8 cellular contexts compared by ENCODE assay signal in the genomic region with DNA sequence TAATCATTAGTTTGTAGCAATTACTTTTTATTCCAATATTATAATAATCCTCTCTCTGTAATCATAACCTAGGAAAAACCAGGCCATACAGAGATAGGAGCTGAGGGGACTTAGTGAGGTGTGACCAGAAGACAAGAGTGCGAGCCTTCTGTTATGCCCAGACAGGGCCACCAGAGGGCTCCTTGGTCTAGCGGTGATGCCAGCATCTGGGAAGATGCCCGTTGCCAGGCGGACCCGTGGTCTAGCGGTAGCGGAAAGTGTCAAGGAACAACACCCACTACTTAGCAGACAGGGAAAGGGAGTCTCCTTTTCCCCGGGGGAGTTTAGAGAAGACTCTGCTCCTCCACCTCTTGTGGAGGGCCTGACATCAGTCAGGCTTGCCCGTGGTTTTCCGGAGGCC.
A peak's percentile ranks its signal among the peaks of the same experiment; 100 is the strongest.
DNase-seq lines count a peak whose midpoint lies in the region; ATAC-seq and TF ChIP-seq lines count a peak whose summit lies in the region.
"Not testable (repeated sequence)": the region's sequence is repeated elsewhere in the genome, so short reads cannot be mapped to it uniquely, and the experiment has no call there.

No MANE protein-coding gene starts in this region.

- in situ Hi-C loops in astrocyte of the spinal cord (cut with HindIII; ENCODE audit: low sequenced_read_pairs) = not testable (repeated sequence)

- not testable (repeated sequence) for H3K27ac ChIP-seq in 22Rv1; DOHH2 (ENCODE audit: low read depth, low read length); HCT116 (ENCODE audit: low read depth, low read length); OCI-LY3 (ENCODE audit: low read length); hepatocyte; parathyroid adenoma

- H4K20me1 ChIP-seq in DOHH2 (ENCODE audit: control insufficient read depth, insufficient read depth, low read depth, low read length); HCT116 (ENCODE audit: insufficient read depth); OCI-LY3 (ENCODE audit: insufficient read depth, low read length); hepatocyte (ENCODE audit: insufficient read depth, poor library complexity, severe bottlenecking): not testable (repeated sequence)

- H3K79me2 ChIP-seq in DOHH2 (ENCODE audit: control insufficient read depth, low read length); HCT116 (ENCODE audit: insufficient read depth, low read length); OCI-LY3 (ENCODE audit: low read length); hepatocyte; parathyroid adenoma: not testable (repeated sequence)

- not testable (repeated sequence) for H3K27me3 ChIP-seq in DOHH2 (ENCODE audit: control insufficient read depth, low read length); HCT116 (ENCODE audit: insufficient read depth, low read length); OCI-LY3 (ENCODE audit: low read depth, low read length); hepatocyte; parathyroid adenoma (ENCODE audit: control insufficient read depth, insufficient read depth, low read length)

- RAD21 ChIA-PET in HCT116 (lab: Charles Lee; ENCODE audit: low non-redundant PET in 1 of 2, low total read pairs in 2 of 2, uncharacterized antibody in 2 of 2, unreplicated experiment in 2 of 2) = not testable (repeated sequence)

- TF ChIP-seq RAD21 in HCT116 (IDR thresholded peaks at IDR 0.05; ENCODE audit: low read depth) = not testable (repeated sequence)

- H2AFZ ChIP-seq in HCT116 (ENCODE audit: low read depth, low read length, poor library complexity, severe bottlenecking); hepatocyte; parathyroid adenoma: not testable (repeated sequence)
- H2AFZ ChIP-seq in OCI-LY3 (ENCODE audit: low read depth, low read length) = peak overlapping the region; percentile 27; the same call in 1 of the 2 replicates

- POLR2A ChIA-PET in HCT116 (lab: Charles Lee) = not testable (repeated sequence)

- H3K9ac ChIP-seq in HCT116 (ENCODE audit: low read length); OCI-LY3 (ENCODE audit: low read length); parathyroid adenoma: not testable (repeated sequence)

- TF ChIP-seq POLR2A in HCT116 (IDR thresholded peaks at IDR 0.05; ENCODE audit: borderline replicate concordance, extremely low read depth, insufficient read depth, insufficient read length) = not testable (repeated sequence)

- not testable (repeated sequence) for H3K9me2 ChIP-seq in DOHH2 (replicated peaks; ENCODE audit: control insufficient read depth, low read length); HCT116 (ENCODE audit: insufficient read depth); hepatocyte (replicated peaks; ENCODE audit: insufficient read depth)

- TF ChIP-seq CTCF in 22Rv1 (IDR thresholded peaks at IDR 0.05) (peak; percentile 75), DOHH2 (IDR thresholded peaks at IDR 0.05; ENCODE audit: low read depth, low read length, poor library complexity, severe bottlenecking) (peak; percentile 41), HCT116 (IDR thresholded peaks at IDR 0.05 in 2 of 3, conservative IDR thresholded peaks at IDR 0.05 in 1 of 3; ENCODE audit: borderline replicate concordance in 1 of 3, insufficient read depth in 1 of 3, low read depth in 2 of 3, low read length in 2 of 3) (peak in 2 of 3 experiments; percentile 25 to 35; a peak in 2 of 6 replicates), OCI-LY3 (IDR thresholded peaks at IDR 0.05; ENCODE audit: low read depth, low read length) (peak; percentile 46), astrocyte of the spinal cord (IDR thresholded peaks at IDR 0.05; ENCODE audit: low read depth, low read length) (peak; percentile 38), epithelial cell of esophagus (IDR thresholded peaks at IDR 0.05; ENCODE audit: insufficient read depth, low read depth, low read length, missing control alignments) (peak; percentile 30), hepatocyte (IDR thresholded peaks at IDR 0.05; ENCODE audit: poor library complexity) (peak; percentile 21), parathyroid adenoma (IDR thresholded peaks at IDR 0.05) (peak; percentile 22)

- WGBS in hepatocyte (ENCODE audit: low lambda C conversion rate, missing lambda C conversion rate) = 70% methylated on average over 10 of the region's 10 CpGs

- not testable (repeated sequence) for H3K9me3 ChIP-seq in DOHH2 (ENCODE audit: control insufficient read depth, insufficient read depth, low read length); HCT116 (ENCODE audit: control insufficient read depth in 1 of 2, insufficient read depth in 1 of 2, low read depth in 1 of 2, low read length in 2 of 2); OCI-LY3 (ENCODE audit: insufficient read depth, low read length); hepatocyte (ENCODE audit: low read depth); parathyroid adenoma (ENCODE audit: control insufficient read depth, low read length)

- not testable (repeated sequence) for DNase-seq in HCT116 (ENCODE audit: low read depth, low spot score); astrocyte of the spinal cord (ENCODE audit: low read depth, low spot score); epithelial cell of esophagus (ENCODE audit: low read depth); hepatocyte (ENCODE audit: low spot score)

- H3K4me2 ChIP-seq in DOHH2 (ENCODE audit: low read length); HCT116 (ENCODE audit: low read length); OCI-LY3 (ENCODE audit: low read length); hepatocyte; parathyroid adenoma (ENCODE audit: low read length): not testable (repeated sequence)

- not testable (repeated sequence) for H3F3A ChIP-seq in DOHH2 (ENCODE audit: control insufficient read depth, insufficient read depth)

- CTCF ChIA-PET in HCT116 (lab: Charles Lee) = not testable (repeated sequence)

- ATAC-seq in HCT116 = not testable (repeated sequence)

- intact Hi-C loops in HCT116 (cut with micrococcal nuclease) = not testable (repeated sequence)

- not testable (repeated sequence) for H3K4me3 ChIP-seq in DOHH2 (ENCODE audit: low read length); HCT116 (replicated peaks in 1 of 2; ENCODE audit: low read depth in 1 of 2, low read length in 2 of 2); OCI-LY3 (ENCODE audit: low read length); astrocyte of the spinal cord (ENCODE audit: low read depth, low read length); epithelial cell of esophagus (ENCODE audit: low read length); hepatocyte; parathyroid adenoma (ENCODE audit: low read depth, low read length)

- H3K36me3 ChIP-seq in DOHH2 (ENCODE audit: control insufficient read depth, low read length); HCT116 (ENCODE audit: control insufficient read depth in 1 of 2, insufficient read depth in 2 of 2, low read length in 2 of 2); OCI-LY3 (replicated peaks; ENCODE audit: low read depth, low read length); hepatocyte (replicated peaks; ENCODE audit: insufficient read depth, low read depth); parathyroid adenoma (ENCODE audit: control insufficient read depth, insufficient read depth, low read length): not testable (repeated sequence)

- not testable (repeated sequence) for H3K4me1 ChIP-seq in DOHH2 (ENCODE audit: control insufficient read depth, low read length); HCT116 (ENCODE audit: control insufficient read depth in 1 of 2, insufficient read depth in 2 of 2, low read length in 2 of 2); OCI-LY3 (ENCODE audit: low read length); hepatocyte (ENCODE audit: insufficient read depth); parathyroid adenoma

- BruUV-seq in HCT116 (replicated peaks; lab: Mats Ljungman, UMichigan) = not testable (repeated sequence)

Comparison
In these comparisons a context has a peak if more than half of its experiments do, and no peak if none do; other contexts are left out.
1. CTCF ChIP-seq: peak in every context shown above with its lines; median percentile 75 in 22Rv1; 46 in OCI-LY3; 41 in DOHH2; 38 in astrocyte of the spinal cord; 30 in HCT116; 30 in epithelial cell of esophagus; 22 in parathyroid adenoma; 21 in hepatocyte.